ENCODE assay signal across 14 cellular contexts in the genomic region with DNA sequence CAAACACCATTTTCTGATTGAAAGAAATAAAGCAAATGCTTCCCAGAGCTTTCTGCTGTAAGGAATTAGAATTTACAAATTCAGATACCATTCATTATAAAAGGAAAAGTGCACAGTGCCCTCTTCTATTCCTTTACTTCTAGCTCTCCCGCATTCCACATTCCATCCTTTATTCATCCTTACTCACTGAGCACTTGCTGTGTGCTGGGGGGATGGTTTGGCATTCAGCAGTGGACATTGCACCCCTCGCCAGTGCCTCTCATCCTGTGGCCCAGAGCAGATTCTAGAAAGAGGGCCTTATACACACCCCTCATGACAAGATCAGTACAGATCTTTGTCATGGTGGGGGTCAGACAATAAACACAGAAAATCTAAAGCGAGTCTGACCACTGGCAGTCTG.
DNase-seq lines count a peak whose midpoint lies in the region; ATAC-seq and TF ChIP-seq lines count a peak whose summit lies in the region.
"Had no signal": no experiment of that assay in that cellular context is flagged by ENCODE, and none has a peak within 500 bp of the region (broad histone marks: within the 10 kb centered on the region; RNA-seq: fewer than 3 reads in every experiment).

No MANE protein-coding gene starts in this region.

- no peak for DNase-seq in heart left ventricle
- DNase-seq in Right ventricle myocardium superior, result no peak
- DNase-seq in adipocyte (ENCODE audit: low read depth), result no peak
- DNase-seq in mesenchymal stem cell, result no peak
- DNase-seq in tibial artery, result no peak
- no peak for DNase-seq in activated CD8-positive, alpha-beta memory T cell treated with anti-CD3 and anti-CD28 coated beads for 24 hours
- no peak for DNase-seq in activated naive CD4-positive, alpha-beta T cell treated with Interleukin-2 at 50 U/mL for 16 hours
- DNase-seq in NCI-H1930 (lab: John Stamatoyannopoulos, UW), result no peak
- DNase-seq: natural killer cell, NCI-H146, NCI-H526 treated with DMSO at 0.1 percent for 48 hours, SHP77 treated with DMSO at 0.1 percent for 48 hours had no signal

- H3K27ac ChIP-seq in heart left ventricle, result peak overlapping the region; percentile 52 to 95 (median 86)
- H3K27ac ChIP-seq in mesenchymal stem cell (ENCODE audit: low read length, poor library complexity, severe bottlenecking), result peak overlapping the region; percentile 92
- peak overlapping the region; percentile 72 to 90 for H3K27ac ChIP-seq in tibial artery

- no peak overlapping the region for H2BK15ac ChIP-seq in mesenchymal stem cell (ENCODE audit: low read depth, poor library complexity, severe bottlenecking)

- peaks cover 16% of the 10 kb centered on the region for H3K79me1 ChIP-seq in mesenchymal stem cell (replicated peaks; ENCODE audit: low read length, poor library complexity, severe bottlenecking)

- peaks cover 0 to 22% (median 0%) of the 10 kb centered on the region in 9 donors for H3K36me3 ChIP-seq in heart left ventricle
- peaks cover 8% of the 10 kb centered on the region for H3K36me3 ChIP-seq in adipocyte (ENCODE audit: control insufficient read depth, insufficient read depth, low read length, severe bottlenecking)
- H3K36me3 ChIP-seq in mesenchymal stem cell (ENCODE audit: control insufficient read depth in 1 of 2, insufficient read depth in 2 of 2, low read depth in 1 of 2, low read length in 2 of 2), result peaks cover 11 to 25% of the 10 kb centered on the region in 2 experiments
- no peaks in the 10 kb centered on the region for H3K36me3 ChIP-seq in tibial artery
- H3K36me3 ChIP-seq: thyroid gland had no signal

- H2BK120ac ChIP-seq in mesenchymal stem cell (ENCODE audit: low read depth, low read length), result no peak overlapping the region

- TF ChIP-seq POLR2A in heart left ventricle (IDR thresholded peaks at IDR 0.05), result no peak

- peak overlapping the region; percentile 61 for H2AK5ac ChIP-seq in mesenchymal stem cell (ENCODE audit: low read length, severe bottlenecking)

- H3K14ac ChIP-seq in mesenchymal stem cell (ENCODE audit: low read length in 2 of 2), result no peak overlapping the region

- no peak overlapping the region for H2BK12ac ChIP-seq in mesenchymal stem cell (ENCODE audit: low read length in 2 of 2)

- H3K9me3 ChIP-seq in heart left ventricle, result no peaks in the 10 kb centered on the region
- H3K9me3 ChIP-seq in adipocyte (ENCODE audit: control insufficient read depth, low read length), result no peaks in the 10 kb centered on the region
- no peaks in the 10 kb centered on the region for H3K9me3 ChIP-seq in mesenchymal stem cell (ENCODE audit: control insufficient read depth, low read length)
- no peaks in the 10 kb centered on the region for H3K9me3 ChIP-seq in tibial artery
- H3K9me3 ChIP-seq: spleen, thyroid gland had no signal

- intact Hi-C loops in heart left ventricle (cut with DNase I) (loop anchor here in 7 of 10 donors (2.0 to 10.0 kb wide), 6 partner anchors 47 to 73 kb away; a partner anchor contains a TSS), Right ventricle myocardium superior (cut with DNase I) (loop anchor here (5.0 to 10.0 kb wide), 2 partner anchors 52 to 65 kb away; no protein-coding TSS in a partner anchor), tibial artery (cut with DNase I; ENCODE audit: low total_unique reads) (loop anchor here (2.0 to 5.0 kb wide), 2 partner anchors 42 to 75 kb away; no protein-coding TSS in a partner anchor)

- 88 to 95% (median 92%) methylated on average over 3 of the region's 3 CpGs for WGBS in heart left ventricle, 4 donors
- 91% methylated on average over 2 of the region's 3 CpGs for WGBS in mesenchymal stem cell

- no peak overlapping the region for H2BK5ac ChIP-seq in mesenchymal stem cell (ENCODE audit: low read depth, low read length, poor library complexity, severe bottlenecking)

- no peak overlapping the region for H4K8ac ChIP-seq in mesenchymal stem cell (ENCODE audit: low read length)

- no peak overlapping the region for H2AFZ ChIP-seq in mesenchymal stem cell (ENCODE audit: low read depth, low read length)

- no peak overlapping the region for H3K4me2 ChIP-seq in mesenchymal stem cell (ENCODE audit: low read length, poor library complexity, severe bottlenecking)

- H3K9ac ChIP-seq in adipocyte (ENCODE audit: low read length) (peak overlapping the region; percentile 34), mesenchymal stem cell (ENCODE audit: low read length) (peak overlapping the region; percentile 16)

- no peaks in the 10 kb centered on the region for H3K27me3 ChIP-seq in heart left ventricle
- no peaks in the 10 kb centered on the region for H3K27me3 ChIP-seq in adipocyte (replicated peaks; ENCODE audit: control insufficient read depth, insufficient read depth, low read length)
- no peaks in the 10 kb centered on the region for H3K27me3 ChIP-seq in mesenchymal stem cell (ENCODE audit: control insufficient read depth in 1 of 2, insufficient read depth in 1 of 2, low read length in 2 of 2)
- no peaks in the 10 kb centered on the region for H3K27me3 ChIP-seq in tibial artery
- H3K27me3 ChIP-seq: spleen, thyroid gland had no signal

- no peak overlapping the region for H3K18ac ChIP-seq in mesenchymal stem cell (ENCODE audit: low read depth in 1 of 2, low read length in 2 of 2)

- ATAC-seq in heart left ventricle, result no peak
- no peak for ATAC-seq in Right ventricle myocardium superior (ENCODE audit: poor library complexity)
- ATAC-seq: natural killer cell had no signal

- H4K91ac ChIP-seq in mesenchymal stem cell (ENCODE audit: low read length), result no peak overlapping the region

- TF ChIP-seq CTCF in heart left ventricle (IDR thresholded peaks at IDR 0.05), result no peak
- no peak for TF ChIP-seq CTCF in tibial artery (IDR thresholded peaks at IDR 0.05)

- H3K4me1 ChIP-seq in heart left ventricle, result peaks cover 6 to 80% (median 65%) of the 10 kb centered on the region in 12 donors
- H3K4me1 ChIP-seq in adipocyte (ENCODE audit: control insufficient read depth, insufficient read depth, low read length), result peaks cover 42% of the 10 kb centered on the region
- peaks cover 51% of the 10 kb centered on the region for H3K4me1 ChIP-seq in mesenchymal stem cell (ENCODE audit: control insufficient read depth, insufficient read depth, low read depth, low read length)
- H3K4me1 ChIP-seq in tibial artery, result peaks cover 3 to 69% (median 43%) of the 10 kb centered on the region in 4 donors

- H3K4me3 ChIP-seq in heart left ventricle, result no peak overlapping the region
- no peak overlapping the region for H3K4me3 ChIP-seq in adipocyte (ENCODE audit: low read length)
- H3K4me3 ChIP-seq in mesenchymal stem cell (ENCODE audit: insufficient read depth in 1 of 2, low read depth in 1 of 2, low read length in 2 of 2), result peak overlapping the region in 1 of 2 experiments; percentile 8
- no peak overlapping the region for H3K4me3 ChIP-seq in tibial artery
- H3K4me3 ChIP-seq: spleen, thyroid gland had no signal

- no peak overlapping the region for H3K23ac ChIP-seq in mesenchymal stem cell (ENCODE audit: low read length in 2 of 2)

- no peak overlapping the region for H3K4ac ChIP-seq in mesenchymal stem cell (ENCODE audit: low read depth in 1 of 2, low read length in 2 of 2)
